12 cellular contexts compared by ENCODE assay signal in genomic region chr9:35776018-35776417, GRCh38. TPM values are rescaled to one million over a fixed set of nuclear protein-coding genes. Genes with fewer than 3 reads are reported as not detected.
DNase-seq lines count a peak whose midpoint lies in the region; ATAC-seq lines count a peak whose summit lies in the region.
"Had no signal": no experiment of that assay in that cellular context is flagged by ENCODE, and none has a peak within 500 bp of the region (broad histone marks: within the 10 kb centered on the region; RNA-seq: fewer than 3 reads in every experiment).

No MANE protein-coding gene starts in this region.

- peaks cover 1% of the 10 kb centered on the region for H3K27me3 Mint-ChIP-seq in dendritic cell treated with granulocyte-macrophage colony-stimulating factor and Interleukin-4, amounts not matched to agents 40 ng/mL and 50 ng/mL, for 4 days

- intact Hi-C loops in dendritic cell treated with granulocyte-macrophage colony-stimulating factor and Interleukin-4, amounts not matched to agents 40 ng/mL and 50 ng/mL, for 4 days (cut with micrococcal nuclease) = no loop called here

- H3K9me3 Mint-ChIP-seq in dendritic cell treated with granulocyte-macrophage colony-stimulating factor and Interleukin-4, amounts not matched to agents 40 ng/mL and 50 ng/mL, for 4 days = no peaks in the 10 kb centered on the region

- peak overlapping the region; percentile 41 for H3K27ac Mint-ChIP-seq in dendritic cell treated with granulocyte-macrophage colony-stimulating factor and Interleukin-4, amounts not matched to agents 40 ng/mL and 50 ng/mL, for 4 days

- peaks cover 17% of the 10 kb centered on the region for H3K4me1 Mint-ChIP-seq in dendritic cell treated with granulocyte-macrophage colony-stimulating factor and Interleukin-4, amounts not matched to agents 40 ng/mL and 50 ng/mL, for 4 days (ENCODE audit: low read depth)

- no peaks in the 10 kb centered on the region for H3K36me3 Mint-ChIP-seq in dendritic cell treated with granulocyte-macrophage colony-stimulating factor and Interleukin-4, amounts not matched to agents 40 ng/mL and 50 ng/mL, for 4 days (ENCODE audit: low read depth)

- ATAC-seq in HG02981 (IDR thresholded peaks at IDR 0.05; ENCODE audit: unreplicated experiment) (peak; percentile 61), HG03565 (IDR thresholded peaks at IDR 0.05; ENCODE audit: unreplicated experiment) (no peak)

- DNase-seq in DMS153 (lab: John Stamatoyannopoulos, UW) (peak; percentile 85), NCI-H2171 treated with DMSO at 0.1 percent for 48 hours (lab: John Stamatoyannopoulos, UW) (peak; percentile 73), NCI-H446 (lab: John Stamatoyannopoulos, UW) (no peak), OCI-M1 (lab: John Stamatoyannopoulos, UW) (no peak), dermis blood vessel endothelial cell (no peak)
- DNase-seq: left cardiac atrium, Peyer's patch had no signal

- H3K4me3 Mint-ChIP-seq in dendritic cell treated with granulocyte-macrophage colony-stimulating factor and Interleukin-4, amounts not matched to agents 40 ng/mL and 50 ng/mL, for 4 days = no peak overlapping the region

RNA-seq across cellular contexts. Expression of gene NPR2, which starts 15.4 kb away (rescaled TPM):
- 2.7 and 10.8 TPM in 2 replicates for total RNA-seq in dermis blood vessel endothelial cell

RNA-seq across cellular contexts. Expression of gene MSMP, which starts 21.9 kb away (rescaled TPM):
- 42.5 and 66.8 TPM in 2 replicates for total RNA-seq in dermis blood vessel endothelial cell
- total RNA-seq: gastrocnemius medialis, H1, left cardiac atrium, Peyer's patch had no signal

RNA-seq across cellular contexts. Expression of gene RGP1, which starts 26.9 kb away (rescaled TPM):
- 10.6 and 20.7 TPM in 2 replicates for total RNA-seq in dermis blood vessel endothelial cell

RNA-seq across cellular contexts. Expression of gene GBA2, which starts 27.0 kb away (rescaled TPM):
- total RNA-seq in dermis blood vessel endothelial cell = 95.2 and 121 TPM in 2 replicates

RNA-seq across cellular contexts. Expression of gene SPAG8, which starts 36.0 kb away (rescaled TPM):
- 0.19 TPM in 1 of 2 replicates, not detected in the other for total RNA-seq in dermis blood vessel endothelial cell

Comparison
In these comparisons a context has a peak if more than half of its experiments do, and no peak if none do; other contexts are left out.
1. DNase-seq: peak in DMS153 (single experiment) and NCI-H2171 treated with DMSO at 0.1 percent for 48 hours (single experiment); none in NCI-H446 (0 of 2), OCI-M1 (single experiment) and dermis blood vessel endothelial cell (single experiment).